In genomic region chr6:170497845-170498281, GRCh38 we compare ENCODE assay signal across 12 cellular contexts. TPM values are rescaled to one million over a fixed set of nuclear protein-coding genes. Genes with fewer than 3 reads are reported as not detected.
DNase-seq lines count a peak whose midpoint lies in the region; ATAC-seq lines count a peak whose summit lies in the region.
"Had no signal": no experiment of that assay in that cellular context is flagged by ENCODE, and none has a peak within 500 bp of the region (broad histone marks: within the 10 kb centered on the region; RNA-seq: fewer than 3 reads in every experiment).

No MANE protein-coding gene starts in this region.

- H3K4me3 Mint-ChIP-seq in activated naive CD8-positive, alpha-beta T cell treated with anti-CD3 and anti-CD28 coated beads, Interleukin-2, amount 50 U/mL, for 24 hours = no peak overlapping the region
- H3K4me3 Mint-ChIP-seq: stimulated activated memory B cell treated with anti-CD40 and anti-IgM and Interleukin-4, amounts not matched to agents 10 μg/mL and 1 μg/mL and 100 μg/mL, for 72 hours had no signal

- no peaks in the 10 kb centered on the region for H3K36me3 Mint-ChIP-seq in activated naive CD8-positive, alpha-beta T cell treated with anti-CD3 and anti-CD28 coated beads, Interleukin-2, amount 50 U/mL, for 24 hours (ENCODE audit: low read depth)

- no peak overlapping the region for H3K4me3 ChIP-seq in HUES48 (ENCODE audit: low read depth, low read length)
- H3K4me3 ChIP-seq: dorsolateral prefrontal cortex had no signal

- no peak overlapping the region for H3K9ac ChIP-seq in HUES48 (ENCODE audit: low read depth, low read length)

- peaks cover 10% of the 10 kb centered on the region for H3K9me3 Mint-ChIP-seq in activated naive CD8-positive, alpha-beta T cell treated with anti-CD3 and anti-CD28 coated beads, Interleukin-2, amount 50 U/mL, for 24 hours

- peaks cover 8% of the 10 kb centered on the region for H3K4me1 ChIP-seq in HUES48 (ENCODE audit: control insufficient read depth, insufficient read depth, low read length)

- H3K4me1 Mint-ChIP-seq in activated naive CD8-positive, alpha-beta T cell treated with anti-CD3 and anti-CD28 coated beads, Interleukin-2, amount 50 U/mL, for 24 hours = no peaks in the 10 kb centered on the region
- H3K4me1 Mint-ChIP-seq: stimulated activated memory B cell treated with anti-CD40 and anti-IgM and Interleukin-4, amounts not matched to agents 10 μg/mL and 1 μg/mL and 100 μg/mL, for 72 hours had no signal

- H3K9me3 ChIP-seq in HUES48 (ENCODE audit: control insufficient read depth, insufficient read depth, low read length) = no peaks in the 10 kb centered on the region

- H3K36me3 ChIP-seq in HUES48 (ENCODE audit: control insufficient read depth, insufficient read depth, low read length) = no peaks in the 10 kb centered on the region

- H3K27me3 ChIP-seq in HUES48 (ENCODE audit: control insufficient read depth, insufficient read depth, low read length) = no peaks in the 10 kb centered on the region; the same call in 1 of the 2 replicates
- H3K27me3 ChIP-seq: dorsolateral prefrontal cortex had no signal

- ATAC-seq in activated naive CD8-positive, alpha-beta T cell treated with anti-CD3 and anti-CD28 coated beads, Interleukin-2, amount 50 U/mL, for 24 hours = no peak
- ATAC-seq in HG03175 (IDR thresholded peaks at IDR 0.05; ENCODE audit: unreplicated experiment) = no peak
- ATAC-seq: stimulated activated memory B cell treated with anti-CD40 and anti-IgM and Interleukin-4, amounts not matched to agents 10 μg/mL and 1 μg/mL and 100 μg/mL, for 72 hours had no signal

- peak overlapping the region; percentile 30 for H3K27ac ChIP-seq in HUES48 (ENCODE audit: low read depth, low read length)
- H3K27ac ChIP-seq: dorsolateral prefrontal cortex had no signal

- peaks cover 59% of the 10 kb centered on the region for H3K27me3 Mint-ChIP-seq in activated naive CD8-positive, alpha-beta T cell treated with anti-CD3 and anti-CD28 coated beads, Interleukin-2, amount 50 U/mL, for 24 hours

- peak; percentile 64 for DNase-seq in COLO668 (lab: John Stamatoyannopoulos, UW; ENCODE audit: unreplicated experiment)
- peak; percentile 84 for DNase-seq in NCI-H774 (lab: John Stamatoyannopoulos, UW)
- peak; percentile 79 for DNase-seq in iPS DF 19.7 (ENCODE audit: low read depth, low spot score)
- no peak for DNase-seq in activated naive CD8-positive, alpha-beta T cell treated with anti-CD3 and anti-CD28 coated beads, Interleukin-2, amount 50 U/mL, for 24 hours
- DNase-seq in HT-29 (ENCODE audit: low spot score) = no peak
- no peak for DNase-seq in stimulated activated CD4-positive, alpha-beta T cell treated with anti-CD3 and anti-CD28 coated beads, Interleukin-1b, Interleukin-23, amount 100 ng/mL, for 48 hours
- DNase-seq: activated CD4-positive, CD25-positive, alpha-beta regulatory T cell; dorsolateral prefrontal cortex; stimulated activated CD4-positive, alpha-beta T cell treated with anti-CD3 and anti-CD28 coated beads, Interleukin-4, amount 100 ng/mL, for 24 hours had no signal

- no peak overlapping the region for H3K27ac Mint-ChIP-seq in activated naive CD8-positive, alpha-beta T cell treated with anti-CD3 and anti-CD28 coated beads, Interleukin-2, amount 50 U/mL, for 24 hours
- H3K27ac Mint-ChIP-seq: stimulated activated memory B cell treated with anti-CD40 and anti-IgM and Interleukin-4, amounts not matched to agents 10 μg/mL and 1 μg/mL and 100 μg/mL, for 72 hours had no signal

RNA-seq across cellular contexts. Expression of gene PSMB1, which starts 55.2 kb away (rescaled TPM):
- total RNA-seq in HT-29 (2014; rRNA removed; shearing (Covaris generic)) = 358 and 431 TPM in 2 replicates

RNA-seq across cellular contexts. Expression of gene TBP, which starts 56.3 kb away (rescaled TPM):
- 19.6 and 32.1 TPM in 2 replicates for total RNA-seq in HT-29 (2014; rRNA removed; shearing (Covaris generic))

Comparison
In these comparisons a context has a peak if more than half of its experiments do, and no peak if none do; other contexts are left out.
1. DNase-seq: peak in COLO668 (single experiment), NCI-H774 (single experiment) and iPS DF 19.7 (single experiment); none in activated naive CD8-positive, alpha-beta T cell treated with anti-CD3 and anti-CD28 coated beads, Interleukin-2, amount 50 U/mL, for 24 hours (single experiment), HT-29 (single experiment) and stimulated activated CD4-positive, alpha-beta T cell treated with anti-CD3 and anti-CD28 coated beads, Interleukin-1b, Interleukin-23, amount 100 ng/mL, for 48 hours (single experiment).